ENCODE assay signal across 19 cellular contexts in genomic region chr12:131372706-131373195, GRCh38.
A peak's percentile ranks its signal among the peaks of the same experiment; 100 is the strongest.
DNase-seq lines count a peak whose midpoint lies in the region; ATAC-seq, FAIRE-seq and TF ChIP-seq lines count a peak whose summit lies in the region.
"Had no signal": no experiment of that assay in that cellular context is flagged by ENCODE, and none has a peak within 500 bp of the region (broad histone marks: within the 10 kb centered on the region; RNA-seq: fewer than 3 reads in every experiment).

No MANE protein-coding gene starts in this region.

- no peaks in the 10 kb centered on the region for H3K79me2 ChIP-seq in K562 (ENCODE audit: control insufficient read depth, insufficient read depth, low read length)

- no peak overlapping the region for H3K9ac ChIP-seq in K562 (ENCODE audit: insufficient read depth in 1 of 2, low read depth in 2 of 2, low read length in 2 of 2)

- intact Hi-C loops in K562 (cut with micrococcal nuclease) = no loop called here

- no peak overlapping the region for H3K4me2 ChIP-seq in K562 (ENCODE audit: insufficient read depth, low read length)
- H3K4me2 ChIP-seq: GM23338 had no signal

- H3K4me3 ChIP-seq in HEK293 (ENCODE audit: low read depth, low read length) (no peak overlapping the region), K562 (no peak overlapping the region)
- H3K4me3 ChIP-seq: GM23338, HAP-1 had no signal

- DNase-seq in K562 (ENCODE audit: extremely low read depth in 1 of 4, low spot score in 3 of 4) (no peak), islet precursor cell (peak; percentile 15), urothelium cell line (ENCODE audit: low spot score) (no peak), NCI-H69 (lab: John Stamatoyannopoulos, UW) (no peak), SK-N-DZ (ENCODE audit: low spot score) (no peak)
- DNase-seq: C1 segment of cervical spinal cord; Calu3; CD4-positive, alpha-beta memory T cell; COR-L47; DMS53; DMS79 treated with DMSO at 0.1 percent for 48 hours; GF-D8 had no signal

- H2AFZ ChIP-seq in K562 (ENCODE audit: low read depth, low read length) = no peak overlapping the region
- H2AFZ ChIP-seq: GM23338 had no signal

- ATAC-seq in K562 (no peak), HG02623 (IDR thresholded peaks at IDR 0.05; ENCODE audit: unreplicated experiment) (no peak)
- ATAC-seq: GM23338 had no signal

- H3K27ac ChIP-seq in HEK293 (ENCODE audit: extremely low read depth, low read depth, low read length) (no peak overlapping the region), K562 (ENCODE audit: extremely low read depth, low read depth, low read length) (no peak overlapping the region)

- H3K9me1 ChIP-seq in K562 (ENCODE audit: control insufficient read depth, insufficient read depth, low read length) = peaks cover 2% of the 10 kb centered on the region

- H3K9me3 ChIP-seq in HEK293 (ENCODE audit: control insufficient read depth, insufficient read depth, low read depth, low read length) (no peaks in the 10 kb centered on the region), K562 (replicated peaks; ENCODE audit: control insufficient read depth, insufficient read depth, low read depth, low read length) (no peaks in the 10 kb centered on the region)
- H3K9me3 ChIP-seq: HAP-1 had no signal

- TF ChIP-seq RAD21 in K562 (CRISPR knock-in tag; conservative IDR thresholded peaks at IDR 0.05 in 1 of 2, IDR thresholded peaks at IDR 0.05 in 1 of 2) = no peak

- H3K27me3 ChIP-seq in K562 (ENCODE audit: control insufficient read depth in 2 of 2, insufficient read depth in 2 of 2, low read length in 2 of 2) = peaks cover 14 to 45% of the 10 kb centered on the region in 2 experiments; a peak in 4 of 5 replicates

- H4K20me1 ChIP-seq in K562 (replicated peaks; ENCODE audit: control insufficient read depth, insufficient read depth, low read length) = no peaks in the 10 kb centered on the region

- no peak for TF ChIP-seq POLR2A in K562 (conservative IDR thresholded peaks at IDR 0.05)

- in situ Hi-C loops in K562 (cut with MboI) = no loop called here

- H3K36me3 ChIP-seq in HEK293 (ENCODE audit: control insufficient read depth in 2 of 2, insufficient read depth in 1 of 2, low read length in 2 of 2) (no peaks in the 10 kb centered on the region), K562 (ENCODE audit: control insufficient read depth, insufficient read depth, low read length) (no peaks in the 10 kb centered on the region)
- H3K36me3 ChIP-seq: HAP-1 had no signal

- POLR2A ChIA-PET in HEK293 (lab: Yijun Ruan, JAX) (no interaction called here), K562 (lab: Yijun Ruan, JAX) (no interaction called here)

- 0% methylated on average over 2 of the region's 2 CpGs for WGBS in K562 (ENCODE audit: insufficient coverage, low coverage, missing lambda C conversion rate)

- FAIRE-seq in K562 (lab: Jason Lieb, UNC) (no peak), urothelium cell line (lab: Jason Lieb, UNC) (peak; percentile 90)
- FAIRE-seq: GM12891, GM18507, H54 had no signal

- BruUV-seq in K562 (replicated peaks; lab: Mats Ljungman, UMichigan) = no TSS peak

- H3K4me1 ChIP-seq in HEK293 (ENCODE audit: control insufficient read depth, insufficient read depth, low read length) = no peaks in the 10 kb centered on the region
- peaks cover 5 to 8% of the 10 kb centered on the region in 2 experiments; a peak in 2 of 5 replicates for H3K4me1 ChIP-seq in K562 (replicated peaks in 1 of 2; ENCODE audit: control insufficient read depth in 2 of 2, insufficient read depth in 2 of 2, low read length in 2 of 2)
- H3K4me1 ChIP-seq: HAP-1 had no signal

- no peak for TF ChIP-seq EP300 in K562 (IDR thresholded peaks at IDR 0.05; ENCODE audit: low read length)

- no peak for TF ChIP-seq CTCF in HEK293 (tag by site-specific recombination; IDR thresholded peaks at IDR 0.05)
- TF ChIP-seq CTCF in K562 (IDR thresholded peaks at IDR 0.05 in 2 of 3, conservative IDR thresholded peaks at IDR 0.05 in 1 of 3; ENCODE audit: insufficient read depth in 2 of 3, low read depth in 1 of 3, low read length in 3 of 3) = no peak

- CTCF ChIA-PET in HEK293 (lab: Yijun Ruan, JAX) = no interaction called here
- CTCF ChIA-PET in K562 (lab: Yijun Ruan, JAX; ENCODE audit: low intra/inter-chr PET ratio) = no interaction called here

TF ChIP-seq in HEK293, 187 proteins besides CTCF, POLR2A, EP300 and RAD21:
- TF ChIP-seq ZBTB17 (tag by site-specific recombination; IDR thresholded peaks at IDR 0.05) (peak; percentile 77), ZNF366 (tag by site-specific recombination; conservative IDR thresholded peaks at IDR 0.05) (peak; percentile 99), ZNF350 (tag by site-specific recombination; IDR thresholded peaks at IDR 0.05) (no peak)

TF ChIP-seq in K562, 482 proteins besides CTCF, POLR2A, EP300 and RAD21:
- TF ChIP-seq HDAC1 (IDR thresholded peaks at IDR 0.05) (peak in 1 of 2 experiments; percentile 36; a peak in 1 of 4 replicates), KDM1A (IDR thresholded peaks at IDR 0.05) (peak; percentile 45 to 48; a peak in 2 of 4 replicates), OTX1 (CRISPR knock-in tag; IDR thresholded peaks at IDR 0.05) (0 out of 2 replicates have a peak, but pooled peaks have one; percentile 29), NR1H2 (CRISPR knock-in tag; IDR thresholded peaks at IDR 0.05) (no peak)

Comparison
In these comparisons a context has a peak if more than half of its experiments do, and no peak if none do; other contexts are left out.
1. Of the 44 proteins assayed by ChIP-seq in both K562 and HEK293: peak only in K562: none; only in HEK293: ZBTB17; in both: none; in neither: 43.